In genomic region chr7:139708541-139708940, GRCh38 we compare ENCODE assay signal across 12 cellular contexts.
DNase-seq lines count a peak whose midpoint lies in the region; ATAC-seq, FAIRE-seq and TF ChIP-seq lines count a peak whose summit lies in the region.
"Had no signal": no experiment of that assay in that cellular context is flagged by ENCODE, and none has a peak within 500 bp of the region (broad histone marks: within the 10 kb centered on the region; RNA-seq: fewer than 3 reads in every experiment).

No MANE protein-coding gene starts in this region.

- peaks cover 0 to 12% of the 10 kb centered on the region in 2 experiments; a peak in 3 of 4 replicates for H3K36me3 ChIP-seq in GM12878 (ENCODE audit: control insufficient read depth in 2 of 2, insufficient read depth in 2 of 2, low read length in 1 of 2)
- H3K36me3 ChIP-seq in esophagus muscularis mucosa: peaks cover 0 to 41% (median 19%) of the 10 kb centered on the region in 4 donors
- H3K36me3 ChIP-seq: HAP-1 had no signal

- POLR2A ChIA-PET in GM12878 (lab: Charles Lee): interaction anchor here (1.5 to 1.6 kb wide), 2 partner anchors 11 to 35 kb away, joined by 3 to 5 read pairs; no protein-coding TSS in a partner anchor

- no peaks in the 10 kb centered on the region for H3K27me3 ChIP-seq in GM12878 (replicated peaks in 1 of 2; ENCODE audit: control insufficient read depth in 2 of 2, insufficient read depth in 2 of 2, low read length in 1 of 2)
- no peaks in the 10 kb centered on the region for H3K27me3 ChIP-seq in esophagus muscularis mucosa

- H2AFZ ChIP-seq in GM12878 (ENCODE audit: control insufficient read depth, low read depth, low read length): no peak overlapping the region

- TF ChIP-seq EP300 in GM12878 (IDR thresholded peaks at IDR 0.05; ENCODE audit: borderline replicate concordance in 1 of 2, control insufficient read depth in 1 of 2, low read depth in 2 of 2, low read length in 2 of 2) (no peak), esophagus muscularis mucosa (IDR thresholded peaks at IDR 0.05) (no peak)

- ATAC-seq in GM21390 (IDR thresholded peaks at IDR 0.05; ENCODE audit: unreplicated experiment) (peak; percentile 74), HG03097 (IDR thresholded peaks at IDR 0.05; ENCODE audit: low FRiP score, unreplicated experiment) (peak; percentile 56), GM12878 (peak; percentile 75)

- RAD21 ChIA-PET in GM12878 (lab: Charles Lee; ENCODE audit: unreplicated experiment): interaction anchor here (0.7 to 2.7 kb wide), 6 partner anchors 25 to 122 kb away, joined by 3 to 18 read pairs (median 8); no protein-coding TSS in a partner anchor

- intact Hi-C loops in GM12878 (cut with micrococcal nuclease; ENCODE audit: unreplicated experiment) (no loop called here), esophagus muscularis mucosa (cut with DNase I) (loop anchor here (10.0 kb wide), 1 partner anchor 66 kb away; the partner anchor contains the start of gene HIPK2)

- H3K4me1 ChIP-seq in GM12878 (ENCODE audit: control insufficient read depth, insufficient read depth, low read length) (peaks cover 18% of the 10 kb centered on the region), esophagus muscularis mucosa (peaks cover 25 to 56% (median 33%) of the 10 kb centered on the region in 4 donors)
- H3K4me1 ChIP-seq: Caco-2, HAP-1 had no signal

- H3K27ac ChIP-seq in GM12878 (ENCODE audit: control insufficient read depth, insufficient read depth) (no peak overlapping the region), esophagus muscularis mucosa (replicated peaks in 1 of 4) (no peak overlapping the region)

- SMC1A ChIA-PET in GM12878 (lab: Charles Lee; ENCODE audit: uncharacterized antibody, unreplicated experiment): interaction anchor here (0.9 to 3.2 kb wide), 7 partner anchors 11 to 121 kb away, joined by 3 to 28 read pairs (median 7); no protein-coding TSS in a partner anchor

- no peak overlapping the region for H3K9ac ChIP-seq in GM12878 (ENCODE audit: control insufficient read depth, insufficient read depth, low read length)

- CTCF ChIA-PET in GM12878 (lab: Yijun Ruan, JAX): interaction anchor here (0.7 to 2.1 kb wide), 8 partner anchors 10 to 294 kb away, joined by 3 to 6 read pairs (median 3); no protein-coding TSS in a partner anchor

- TF ChIP-seq POLR2A in GM12878 (IDR thresholded peaks at IDR 0.05; ENCODE audit: low read depth, low read length) (no peak), esophagus muscularis mucosa (IDR thresholded peaks at IDR 0.05; ENCODE audit: low read depth) (no peak)

- DNase-seq in GM18507 (ENCODE audit: extremely low spot score, insufficient read length, low read depth) (no peak), GM12878 (ENCODE audit: low read depth, low spot score) (peak; percentile 58), esophagus muscularis mucosa (ENCODE audit: extremely low spot score) (no peak), NCI-H510A (lab: John Stamatoyannopoulos, UW) (no peak), AG08396 (ENCODE audit: low spot score) (no peak)
- no peak for DNase-seq in activated CD8-positive, alpha-beta memory T cell treated with anti-CD3 and anti-CD28 coated beads, Interleukin-2, amount 50 U/mL, for 48 hours
- DNase-seq: Caco-2, glutamatergic neuron, NCI-H187 treated with DMSO at 0.1 percent for 48 hours had no signal

- FAIRE-seq in GM18507 (lab: Jason Lieb, UNC) (peak; percentile 21), GM12878 (lab: Jason Lieb, UNC) (no peak)

- H3K4me3 ChIP-seq in GM12878 (no peak overlapping the region), esophagus muscularis mucosa (no peak overlapping the region)
- H3K4me3 ChIP-seq: HAP-1 had no signal

- H3K4me2 ChIP-seq in GM12878 (ENCODE audit: control insufficient read depth, insufficient read depth): no peak overlapping the region

- BruUV-seq in GM12878 (replicated peaks; lab: Mats Ljungman, UMichigan): no TSS peak

- 9% methylated on average over 6 of the region's 6 CpGs for WGBS in GM12878 (ENCODE audit: insufficient coverage, insufficient replicate concordance, low lambda C conversion rate, missing lambda C conversion rate)
- 85% methylated on average over 5 of the region's 6 CpGs for WGBS in esophagus muscularis mucosa

- TF ChIP-seq CTCF in GM12878 (IDR thresholded peaks at IDR 0.05 in 2 of 3, conservative IDR thresholded peaks at IDR 0.05 in 1 of 3; ENCODE audit: control insufficient read depth in 2 of 3, extremely low read depth in 1 of 3, insufficient read depth in 1 of 3, low read depth in 3 of 3, low read length in 3 of 3) (no peak), esophagus muscularis mucosa (IDR thresholded peaks at IDR 0.05) (no peak)

- peaks cover 2% of the 10 kb centered on the region; the same call in 1 of the 2 replicates for H3K79me2 ChIP-seq in GM12878 (ENCODE audit: control insufficient read depth, insufficient read depth, low read length)

- in situ Hi-C loops in GM12878 (cut with MboI): no loop called here

- H4K20me1 ChIP-seq in GM12878 (ENCODE audit: control insufficient read depth, insufficient read depth): no peaks in the 10 kb centered on the region

- H3K9me3 ChIP-seq in GM12878 (replicated peaks; ENCODE audit: control insufficient read depth, insufficient read depth, low read length) (no peaks in the 10 kb centered on the region; the same call in 2 of the 3 replicates), esophagus muscularis mucosa (no peaks in the 10 kb centered on the region)
- H3K9me3 ChIP-seq: Caco-2, HAP-1 had no signal

- peak; percentile 30; the same call in 1 of the 2 replicates for TF ChIP-seq RAD21 in GM12878 (IDR thresholded peaks at IDR 0.05; ENCODE audit: insufficient read depth, low read depth, low read length)

TF ChIP-seq in GM12878, 131 proteins besides CTCF, POLR2A, EP300 and RAD21 (continues in another document):
- TF ChIP-seq ZNF622 (IDR thresholded peaks at IDR 0.05) (no peak), NBN (IDR thresholded peaks at IDR 0.05) (peak; percentile 45; the same call in 1 of the 2 replicates), POLR2AphosphoS2 (IDR thresholded peaks at IDR 0.05; ENCODE audit: low read depth, low read length) (no peak), TARDBP (IDR thresholded peaks at IDR 0.05; ENCODE audit: borderline replicate concordance) (no peak), MYB (IDR thresholded peaks at IDR 0.05; ENCODE audit: borderline replicate concordance, low read depth, low read length) (no peak), ASH2L (IDR thresholded peaks at IDR 0.05; ENCODE audit: borderline replicate concordance, low read depth) (no peak), GABPA (IDR thresholded peaks at IDR 0.05; ENCODE audit: low read depth) (no peak), BCL11A (IDR thresholded peaks at IDR 0.05; ENCODE audit: low read depth, low read length) (no peak), STAT3 (IDR thresholded peaks at IDR 0.05; ENCODE audit: low read depth, low read length) (no peak), MTA3 (IDR thresholded peaks at IDR 0.05; ENCODE audit: borderline replicate concordance, low read length) (no peak), BRCA1 (IDR thresholded peaks at IDR 0.05; ENCODE audit: low read depth, low read length) (no peak), ESRRA (IDR thresholded peaks at IDR 0.05; ENCODE audit: low read length) (no peak), IRF4 (IDR thresholded peaks at IDR 0.05; ENCODE audit: low read depth, low read length) (peak; percentile 24; the same call in 1 of the 2 replicates), KLF5 (IDR thresholded peaks at IDR 0.05; ENCODE audit: partially characterized antibody) (no peak), RB1 (IDR thresholded peaks at IDR 0.05; ENCODE audit: borderline replicate concordance) (no peak), SP1 (IDR thresholded peaks at IDR 0.05; ENCODE audit: low read depth, low read length) (peak; percentile 40), HDAC6 (IDR thresholded peaks at IDR 0.05; ENCODE audit: unreplicated experiment) (no peak), SPI1 (IDR thresholded peaks at IDR 0.05; ENCODE audit: borderline replicate concordance, insufficient read depth, low read depth, low read length) (no peak), TCF7 (IDR thresholded peaks at IDR 0.05; ENCODE audit: borderline replicate concordance) (no peak), ZSCAN29 (IDR thresholded peaks at IDR 0.05) (no peak), NR2C2 (IDR thresholded peaks at IDR 0.05; ENCODE audit: borderline replicate concordance, control insufficient read depth, insufficient read length, low read depth) (no peak), SMAD1 (IDR thresholded peaks at IDR 0.05; ENCODE audit: low read depth, partially characterized antibody) (no peak)
